Comparison of ENCODE assay signal across 1 cellular context in genomic region chr3:49120438-49121135, GRCh38.
A peak's percentile ranks its signal among the peaks of the same experiment; 100 is the strongest.
TF ChIP-seq lines count a peak whose summit lies in the region.

TSS of gene USP19 (minus strand) at chr3:49120823. CDS start at chr3:49119145, 1,678 bp downstream.

TF ChIP-seq in GM12878, 131 proteins besides CTCF, POLR2A, EP300 and RAD21 (continued from another document and continues in another):
- 0 out of 2 replicates have a peak, but pooled peaks have one; percentile 45 for TF ChIP-seq MYB (IDR thresholded peaks at IDR 0.05; ENCODE audit: borderline replicate concordance, low read depth, low read length)
- TF ChIP-seq BHLHE40 (IDR thresholded peaks at IDR 0.05; ENCODE audit: borderline replicate concordance in 1 of 2, low read depth in 2 of 2, low read length in 1 of 2): peak in 1 of 2 experiments; percentile 84; a peak in 2 of 4 replicates
- peak; percentile 40; the same call in 1 of the 2 replicates for TF ChIP-seq PAX5 (IDR thresholded peaks at IDR 0.05; ENCODE audit: borderline replicate concordance, low read depth, low read length)
- TF ChIP-seq SMAD5 (IDR thresholded peaks at IDR 0.05; ENCODE audit: low read depth): peak; percentile 67; the same call in 1 of the 2 replicates
- no peak for TF ChIP-seq CEBPZ (IDR thresholded peaks at IDR 0.05; ENCODE audit: low read depth, low read length)
- TF ChIP-seq MEF2B (IDR thresholded peaks at IDR 0.05; ENCODE audit: partially characterized antibody, poor library complexity, severe bottlenecking): no peak
- no peak for TF ChIP-seq KDM1A (IDR thresholded peaks at IDR 0.05; ENCODE audit: borderline replicate concordance)
- no peak for TF ChIP-seq USF2 (IDR thresholded peaks at IDR 0.05; ENCODE audit: borderline replicate concordance, low read depth, low read length)
- peak; percentile 88; the same call in 1 of the 2 replicates for TF ChIP-seq RB1 (IDR thresholded peaks at IDR 0.05; ENCODE audit: borderline replicate concordance)
- no peak for TF ChIP-seq CHD4 (IDR thresholded peaks at IDR 0.05)
- TF ChIP-seq CEBPB (IDR thresholded peaks at IDR 0.05; ENCODE audit: borderline replicate concordance in 1 of 2, low read depth in 2 of 2, low read length in 2 of 2): no peak
- no peak for TF ChIP-seq STAT3 (IDR thresholded peaks at IDR 0.05; ENCODE audit: low read depth, low read length)
- TF ChIP-seq NFXL1 (IDR thresholded peaks at IDR 0.05; ENCODE audit: borderline replicate concordance): no peak
- peak; percentile 56 for TF ChIP-seq YY1 (IDR thresholded peaks at IDR 0.05; ENCODE audit: low read depth, low read length)
- TF ChIP-seq EZH2 (IDR thresholded peaks at IDR 0.05; ENCODE audit: borderline replicate concordance, control insufficient read depth, low read depth, low read length): no peak
- TF ChIP-seq POLR2AphosphoS2 (IDR thresholded peaks at IDR 0.05; ENCODE audit: low read depth, low read length): peak; percentile 69
- TF ChIP-seq HCFC1 (IDR thresholded peaks at IDR 0.05; ENCODE audit: low read length): peak; percentile 75
- TF ChIP-seq RAD51 (IDR thresholded peaks at IDR 0.05): no peak
- peak; percentile 67; the same call in 1 of the 2 replicates for TF ChIP-seq SIN3A (IDR thresholded peaks at IDR 0.05; ENCODE audit: low read depth, low read length)
- TF ChIP-seq TCF3 (IDR thresholded peaks at IDR 0.05; ENCODE audit: borderline replicate concordance, insufficient read depth, low read depth, low read length): 0 out of 2 replicates have a peak, but pooled peaks have one; percentile 35
- no peak for TF ChIP-seq ZZZ3 (IDR thresholded peaks at IDR 0.05; ENCODE audit: control insufficient read depth, insufficient read length, low read depth)
- TF ChIP-seq ETV6 (conservative IDR thresholded peaks at IDR 0.05 in 1 of 2, IDR thresholded peaks at IDR 0.05 in 1 of 2; ENCODE audit: borderline replicate concordance in 1 of 2, low read depth in 1 of 2): no peak; a peak in 1 of 4 replicates
- TF ChIP-seq TBL1XR1 (IDR thresholded peaks at IDR 0.05; ENCODE audit: low read depth, low read length): 0 out of 2 replicates have a peak, but pooled peaks have one; percentile 41
- TF ChIP-seq SIX5 (IDR thresholded peaks at IDR 0.05; ENCODE audit: low read depth, low read length, severe bottlenecking): peak; percentile 38
- TF ChIP-seq ZBTB33 (IDR thresholded peaks at IDR 0.05): no peak
- TF ChIP-seq MTA2 (IDR thresholded peaks at IDR 0.05; ENCODE audit: low read depth): no peak
- peak; percentile 87 for TF ChIP-seq DPF2 (IDR thresholded peaks at IDR 0.05)
- peak; percentile 91 for TF ChIP-seq NKRF (conservative IDR thresholded peaks at IDR 0.05)
- TF ChIP-seq RUNX3 (IDR thresholded peaks at IDR 0.05; ENCODE audit: low read length): peak; percentile 6; the same call in 1 of the 2 replicates
- no peak for TF ChIP-seq ATF7 (IDR thresholded peaks at IDR 0.05; ENCODE audit: low read depth)
- peak; percentile 78 for TF ChIP-seq RELA (IDR thresholded peaks at IDR 0.05; ENCODE audit: borderline replicate concordance, partially characterized antibody)
- peak; percentile 19 for TF ChIP-seq SP1 (IDR thresholded peaks at IDR 0.05; ENCODE audit: low read depth, low read length)
- TF ChIP-seq ZNF24 (IDR thresholded peaks at IDR 0.05): no peak
- peak; percentile 82 for TF ChIP-seq FOXK2 (IDR thresholded peaks at IDR 0.05)
- TF ChIP-seq SKIL (IDR thresholded peaks at IDR 0.05; ENCODE audit: low read depth, poor library complexity, severe bottlenecking): no peak
- peak; percentile 51 for TF ChIP-seq ZBTB11 (CRISPR knock-in tag; IDR thresholded peaks at IDR 0.05)
- peak; percentile 77; the same call in 1 of the 2 replicates for TF ChIP-seq ZNF207 (IDR thresholded peaks at IDR 0.05; ENCODE audit: borderline replicate concordance)
- TF ChIP-seq BACH1 (IDR thresholded peaks at IDR 0.05; ENCODE audit: borderline replicate concordance): peak; percentile 83
- TF ChIP-seq TAF1 (IDR thresholded peaks at IDR 0.05; ENCODE audit: borderline replicate concordance, low read depth, low read length): peak; percentile 74; the same call in 1 of the 2 replicates
- TF ChIP-seq LARP7 (IDR thresholded peaks at IDR 0.05): peak; percentile 82; the same call in 1 of the 2 replicates
- TF ChIP-seq CREB1 (IDR thresholded peaks at IDR 0.05; ENCODE audit: low read depth): peak; percentile 80
- TF ChIP-seq CBX3 (IDR thresholded peaks at IDR 0.05; ENCODE audit: borderline replicate concordance, low read depth): no peak
- TF ChIP-seq CBFB (IDR thresholded peaks at IDR 0.05; ENCODE audit: low read depth): no peak
- no peak for TF ChIP-seq ZBTB4 (CRISPR knock-in tag; IDR thresholded peaks at IDR 0.05)
